ENCODE assay signal across 32 cellular contexts in genomic region chr6:154534531-154534930, GRCh38. TPM values are rescaled to one million over a fixed set of nuclear protein-coding genes. Genes with fewer than 3 reads are reported as not detected.
"Had no signal": no experiment of that assay in that cellular context is flagged by ENCODE, and none has a peak within 500 bp of the region (broad histone marks: within the 10 kb centered on the region; RNA-seq: fewer than 3 reads in every experiment).

No MANE protein-coding gene starts in this region.

- FAIRE-seq: bronchial epithelial cell had no signal

- H3K36me3 ChIP-seq: ascending aorta, cardiac muscle cell, WERI-Rb-1 had no signal

- H3K27me3 ChIP-seq: ascending aorta, cardiac muscle cell had no signal

- H3K4me3 ChIP-seq: ascending aorta, cardiac muscle cell had no signal

- DNase-seq: activated CD4-positive, alpha-beta memory T cell treated with anti-CD3 and anti-CD28 coated beads, Interleukin-2, amount 10 ng/mL, durations not matched to agents 7 days and 5 days; activated CD4-positive, alpha-beta T cell treated with anti-CD3 and anti-CD28 coated beads for 1 hour; activated CD4-positive, alpha-beta T cell treated with anti-CD3 and anti-CD28 coated beads for 36 hours; activated CD4-positive, alpha-beta T cell treated with anti-CD3 and anti-CD28 coated beads for 48 hours; activated CD4-positive, alpha-beta T cell treated with anti-CD3 and anti-CD28 coated beads, Interleukin-2, amount 10 ng/mL, durations not matched to agents 7 days and 5 days; activated CD4-positive, alpha-beta T cell treated with anti-CD3 and anti-CD28 coated beads, Interleukin-2, amount 50 U/mL, for 48 hours; activated CD4-positive, CD25-positive, alpha-beta regulatory T cell; activated CD8-positive, alpha-beta memory T cell treated with anti-CD3 and anti-CD28 coated beads for 24 hours; activated CD8-positive, alpha-beta memory T cell treated with anti-CD3 and anti-CD28 coated beads, Interleukin-2, amount 10 ng/mL, durations not matched to agents 7 days and 5 days; activated CD8-positive, alpha-beta memory T cell treated with anti-CD3 and anti-CD28 coated beads, Interleukin-2, amount 50 U/mL, for 48 hours; activated CD8-positive, alpha-beta T cell treated with anti-CD3 and anti-CD28 coated beads, Interleukin-2, amount 10 ng/mL, durations not matched to agents 7 days and 5 days; activated effector memory CD4-positive, alpha-beta T cell treated with Interleukin-2 at 50 U/mL for 16 hours; activated gamma-delta T cell; activated naive CD4-positive, alpha-beta T cell treated with anti-CD3 and anti-CD28 coated beads, Interleukin-2, amount 10 ng/mL, durations not matched to agents 7 days and 5 days; activated naive CD4-positive, alpha-beta T cell treated with Interleukin-2 at 50 U/mL for 16 hours; activated naive CD8-positive, alpha-beta T cell treated with anti-CD3 and anti-CD28 coated beads, Interleukin-2, amount 10 ng/mL, durations not matched to agents 7 days and 5 days; activated naive CD8-positive, alpha-beta T cell treated with anti-CD3 and anti-CD28 coated beads, Interleukin-2, amount 50 U/mL, for 24 hours; activated T-cell treated with anti-CD3 and anti-CD28 coated beads, Interleukin-2, amount 50 U/mL, for 24 hours; activated T-cell treated with anti-CD3 and anti-CD28 coated beads, Interleukin-2, amount 50 U/mL, for 48 hours; amygdala; anterior cingulate cortex; caudate nucleus; cerebellar nuclear complex; T-helper 1 cell; T-helper 2 cell; T-helper 9 cell; WERI-Rb-1 had no signal

- H3K9me3 ChIP-seq: ascending aorta had no signal

- ATAC-seq: activated CD4-positive, alpha-beta T cell treated with anti-CD3 and anti-CD28 coated beads for 36 hours; activated CD4-positive, CD25-positive, alpha-beta regulatory T cell treated with anti-CD3 and anti-CD28 coated beads, Interleukin-2, amount 50 U/mL, for 24 hours; activated CD8-positive, alpha-beta memory T cell treated with anti-CD3 and anti-CD28 coated beads, Interleukin-2, amount 10 ng/mL, durations not matched to agents 7 days and 5 days; activated CD8-positive, alpha-beta T cell treated with anti-CD3 and anti-CD28 coated beads, Interleukin-2, amount 10 ng/mL, durations not matched to agents 7 days and 5 days; activated naive CD8-positive, alpha-beta T cell treated with anti-CD3 and anti-CD28 coated beads, Interleukin-2, amount 50 U/mL, for 24 hours; WTC11 had no signal

- H3K27ac ChIP-seq: ascending aorta, cardiac muscle cell, WERI-Rb-1 had no signal

RNA-seq across cellular contexts. Expression of gene CNKSR3, which starts 24.0 kb away (rescaled TPM):
- total RNA-seq: activated CD4-positive, alpha-beta memory T cell treated with anti-CD3 and anti-CD28 coated beads, Interleukin-2, amount 10 ng/mL, durations not matched to agents 7 days and 5 days; activated CD4-positive, alpha-beta T cell treated with anti-CD3 and anti-CD28 coated beads, Interleukin-2, amount 10 ng/mL, durations not matched to agents 7 days and 5 days; activated CD8-positive, alpha-beta memory T cell treated with anti-CD3 and anti-CD28 coated beads, Interleukin-2, amount 10 ng/mL, durations not matched to agents 7 days and 5 days; activated CD8-positive, alpha-beta T cell treated with anti-CD3 and anti-CD28 coated beads, Interleukin-2, amount 10 ng/mL, durations not matched to agents 7 days and 5 days; activated naive CD8-positive, alpha-beta T cell treated with anti-CD3 and anti-CD28 coated beads, Interleukin-2, amount 10 ng/mL, durations not matched to agents 7 days and 5 days had no signal
